16 cellular contexts compared by ENCODE assay signal in genomic region chr14:29553427-29553826, GRCh38.
DNase-seq lines count a peak whose midpoint lies in the region; ATAC-seq and TF ChIP-seq lines count a peak whose summit lies in the region.
"Had no signal": no experiment of that assay in that cellular context is flagged by ENCODE, and none has a peak within 500 bp of the region (broad histone marks: within the 10 kb centered on the region; RNA-seq: fewer than 3 reads in every experiment).

No MANE protein-coding gene starts in this region.

- peak; percentile 68 for DNase-seq in Right ventricle myocardium inferior (ENCODE audit: missing footprints)
- DNase-seq in right atrium auricular region (ENCODE audit: low spot score), result no peak
- DNase-seq in SK-N-DZ (ENCODE audit: low spot score), result peak; percentile 91
- peak in 2 of 3 donors; percentile 17 to 40 for DNase-seq in right cardiac atrium
- DNase-seq in aorta, result no peak
- DNase-seq in NCI-H187 treated with DMSO at 0.1 percent for 48 hours (lab: John Stamatoyannopoulos, UW), result no peak
- no peak for DNase-seq in activated CD4-positive, alpha-beta T cell treated with anti-CD3 and anti-CD28 coated beads, Interleukin-2, amount 50 U/mL, for 4 hours
- DNase-seq: CD8-positive, alpha-beta T cell; COR-L47; DMS153; DMS79 treated with DMSO at 0.1 percent for 48 hours; EL had no signal

- H3K4me3 ChIP-seq in right atrium auricular region, result no peak overlapping the region
- no peak overlapping the region for H3K4me3 ChIP-seq in right cardiac atrium (ENCODE audit: low read length)
- H3K4me3 ChIP-seq in aorta (ENCODE audit: low read length in 2 of 2), result no peak overlapping the region
- H3K4me3 ChIP-seq: HAP-1 had no signal

- H3K9me3 ChIP-seq in right atrium auricular region, result no peaks in the 10 kb centered on the region
- no peaks in the 10 kb centered on the region for H3K9me3 ChIP-seq in right cardiac atrium (ENCODE audit: control insufficient read depth, low read length)
- H3K9me3 ChIP-seq in aorta (ENCODE audit: control insufficient read depth, low read length), result no peaks in the 10 kb centered on the region
- H3K9me3 ChIP-seq: HAP-1 had no signal

- WGBS in right cardiac atrium, result 44% methylated on average over 4 of the region's 4 CpGs
- WGBS in aorta, 2 donors, result 86 to 88% methylated on average over 4 of the region's 4 CpGs

- H3K36me3 ChIP-seq in right atrium auricular region, result no peaks in the 10 kb centered on the region
- H3K36me3 ChIP-seq in aorta (ENCODE audit: control insufficient read depth in 1 of 2, insufficient read depth in 2 of 2, low read length in 1 of 2), result no peaks in the 10 kb centered on the region
- H3K36me3 ChIP-seq: HAP-1 had no signal

- TF ChIP-seq CTCF in right atrium auricular region (IDR thresholded peaks at IDR 0.05), result no peak

- H3K4me1 ChIP-seq in right atrium auricular region (no peaks in the 10 kb centered on the region), right cardiac atrium (ENCODE audit: control insufficient read depth, insufficient read depth, low read length) (peaks cover 2% of the 10 kb centered on the region), aorta (ENCODE audit: control insufficient read depth in 1 of 2, insufficient read depth in 2 of 2, low read length in 2 of 2) (no peaks in the 10 kb centered on the region)
- H3K4me1 ChIP-seq: HAP-1 had no signal

- H3K27ac ChIP-seq in right atrium auricular region, result no peak overlapping the region
- no peak overlapping the region for H3K27ac ChIP-seq in right cardiac atrium (ENCODE audit: low read length)
- H3K27ac ChIP-seq in aorta (ENCODE audit: low read depth in 1 of 2, low read length in 2 of 2), result no peak overlapping the region
- H3K27ac ChIP-seq: 22Rv1, HL-60 had no signal

- intact Hi-C loops in Right ventricle myocardium inferior (cut with DNase I) (loop anchor here (10.0 kb wide), 1 partner anchor 161 kb away; no protein-coding TSS in a partner anchor), right cardiac atrium (cut with DNase I) (no loop called here), aorta (cut with DNase I) (no loop called here)

- ATAC-seq in Right ventricle myocardium inferior, result peak; percentile 64
- peak; percentile 40 to 51 for ATAC-seq in right cardiac atrium
- ATAC-seq in aorta (ENCODE audit: low FRiP score), result peak; percentile 44
- no peak for ATAC-seq in HG03108 (IDR thresholded peaks at IDR 0.05; ENCODE audit: unreplicated experiment)
- ATAC-seq: CD8-positive, alpha-beta T cell had no signal

- H3K27me3 ChIP-seq in right atrium auricular region (no peaks in the 10 kb centered on the region), right cardiac atrium (ENCODE audit: control insufficient read depth, insufficient read depth) (no peaks in the 10 kb centered on the region), aorta (ENCODE audit: control insufficient read depth in 1 of 2, insufficient read depth in 2 of 2, low read length in 1 of 2) (no peaks in the 10 kb centered on the region)

Comparison
In these comparisons a context has a peak if more than half of its experiments do, and no peak if none do; other contexts are left out.
1. DNase-seq: peak in Right ventricle myocardium inferior (single experiment), SK-N-DZ (single experiment) and right cardiac atrium (2 of 3); none in right atrium auricular region (single experiment), aorta (0 of 2), NCI-H187 treated with DMSO at 0.1 percent for 48 hours (single experiment) and activated CD4-positive, alpha-beta T cell treated with anti-CD3 and anti-CD28 coated beads, Interleukin-2, amount 50 U/mL, for 4 hours (0 of 2).